Comparison of ENCODE assay signal across 23 cellular contexts in genomic region chr3:108189477-108189876, GRCh38.
"Had no signal": no experiment of that assay in that cellular context is flagged by ENCODE, and none has a peak within 500 bp of the region (broad histone marks: within the 10 kb centered on the region; RNA-seq: fewer than 3 reads in every experiment).

No MANE protein-coding gene starts in this region.

- H3K4me3 ChIP-seq: K562 had no signal

- H3K27ac ChIP-seq: KMS-11, RWPE1 had no signal

- ATAC-seq: K562, Panc1, PC-3 had no signal

- DNase-seq: IMR-90, Kasumi-1, MM.1S, NCI-H1092 treated with DMSO at 0.1 percent for 48 hours, NCI-H1436, NCI-H187, NCI-H2029, NCI-H2081 treated with DMSO at 0.1 percent for 48 hours, NCI-H2171, NCI-H226, NCI-H446, NCI-H510A, NCI-H524 treated with DMSO at 0.1 percent for 48 hours, NCI-H69, NCI-H774, PC-3, SHP77, SK-N-SH, SW 1271 had no signal
